1 cellular context compared by ENCODE assay signal in genomic region chr9:131631254-131631653, GRCh38.
TF ChIP-seq lines count a peak whose summit lies in the region.

No MANE protein-coding gene starts in this region.

TF ChIP-seq in IMR-90, 13 proteins besides CTCF, POLR2A, EP300 and RAD21:
- TF ChIP-seq BHLHE40 (IDR thresholded peaks at IDR 0.05; ENCODE audit: low read depth, low read length) = no peak
- TF ChIP-seq MXI1 (IDR thresholded peaks at IDR 0.05; ENCODE audit: borderline replicate concordance, low read depth, low read length) = no peak
- TF ChIP-seq FOS (IDR thresholded peaks at IDR 0.05; ENCODE audit: low read depth, low read length) = no peak
- no peak for TF ChIP-seq CEBPB (IDR thresholded peaks at IDR 0.05; ENCODE audit: low read depth, low read length)
- no peak for TF ChIP-seq MAZ (IDR thresholded peaks at IDR 0.05; ENCODE audit: borderline replicate concordance, low read depth, low read length)
- no peak for TF ChIP-seq RCOR1 (IDR thresholded peaks at IDR 0.05; ENCODE audit: insufficient replicate concordance, low read length)
- no peak for TF ChIP-seq CHD1 (IDR thresholded peaks at IDR 0.05; ENCODE audit: low read depth, low read length)
- no peak for TF ChIP-seq RFX5 (IDR thresholded peaks at IDR 0.05; ENCODE audit: low read depth, low read length)
